Comparison of ENCODE assay signal across 17 cellular contexts in genomic region chr13:107031691-107032090, GRCh38.
DNase-seq lines count a peak whose midpoint lies in the region; ATAC-seq and TF ChIP-seq lines count a peak whose summit lies in the region.
"Had no signal": no experiment of that assay in that cellular context is flagged by ENCODE, and none has a peak within 500 bp of the region (broad histone marks: within the 10 kb centered on the region; RNA-seq: fewer than 3 reads in every experiment).

No MANE protein-coding gene starts in this region.

- no peaks in the 10 kb centered on the region for H3F3A ChIP-seq in GM23338 (replicated peaks; ENCODE audit: low read depth)

- no peak for ATAC-seq in GM23338
- no peak for ATAC-seq in GM18909 (IDR thresholded peaks at IDR 0.05; ENCODE audit: poor library complexity, unreplicated experiment)
- no peak for ATAC-seq in left colon
- ATAC-seq: CD8-positive, alpha-beta T cell had no signal

- DNase-seq in GM23338 (ENCODE audit: low spot score) (no peak), ascending aorta (ENCODE audit: low spot score in 2 of 2) (no peak), lung microvascular endothelial cell (ENCODE audit: low read depth in 2 of 2) (peak; percentile 28 to 84), caudate nucleus (lab: John Stamatoyannopoulos, UW) (no peak), left colon (no peak)
- DNase-seq: Caco-2; CD4-positive, CD25-positive, alpha-beta regulatory T cell; CD8-positive, alpha-beta T cell; DMS153; DND-41; H9; HFFc6 had no signal

- H3K4me3 ChIP-seq in GM23338, result no peak overlapping the region
- H3K4me3 ChIP-seq in ascending aorta, result no peak overlapping the region
- H3K4me3 ChIP-seq: BLaER1 had no signal

- no peaks in the 10 kb centered on the region for H3K9me3 ChIP-seq in ascending aorta
- H3K9me3 ChIP-seq: Caco-2 had no signal

- H3K36me3 Mint-ChIP-seq in GM23338 (ENCODE audit: low read depth), result no peaks in the 10 kb centered on the region
- H3K36me3 Mint-ChIP-seq: CD4-positive, CD25-positive, alpha-beta regulatory T cell; CD8-positive, alpha-beta T cell had no signal

- no peaks in the 10 kb centered on the region for H3K27me3 ChIP-seq in GM23338 (ENCODE audit: insufficient read depth)
- H3K27me3 ChIP-seq in ascending aorta, result no peaks in the 10 kb centered on the region
- H3K27me3 ChIP-seq: BLaER1 had no signal

- peaks cover 2% of the 10 kb centered on the region for H3K27me3 Mint-ChIP-seq in GM23338 (ENCODE audit: insufficient read depth, low read depth, poor library complexity)
- H3K27me3 Mint-ChIP-seq: B cell; CD4-positive, CD25-positive, alpha-beta regulatory T cell had no signal

- H3K4me1 ChIP-seq in GM23338 (ENCODE audit: insufficient read depth) (peaks cover 4% of the 10 kb centered on the region; the same call in 1 of the 2 replicates), ascending aorta (peaks cover 0 to 13% of the 10 kb centered on the region in 2 donors)
- H3K4me1 ChIP-seq: BLaER1, Caco-2 had no signal

- H3K9me2 ChIP-seq in GM23338 (ENCODE audit: insufficient read depth), result peaks cover 3% of the 10 kb centered on the region; the same call in 1 of the 2 replicates

- peak overlapping the region; percentile 45; the same call in 1 of the 2 replicates for H3K27ac Mint-ChIP-seq in GM23338
- H3K27ac Mint-ChIP-seq: B cell; CD4-positive, CD25-positive, alpha-beta regulatory T cell; CD8-positive, alpha-beta T cell; H9; HFFc6 had no signal

- H3K4me3 Mint-ChIP-seq in GM23338, result no peak overlapping the region
- H3K4me3 Mint-ChIP-seq: B cell; CD4-positive, CD25-positive, alpha-beta regulatory T cell; CD8-positive, alpha-beta T cell; H9; HFFc6 had no signal

- no peak overlapping the region; the same call in 1 of the 2 replicates for H2AFZ ChIP-seq in GM23338

- H4K20me1 ChIP-seq in GM23338 (replicated peaks; ENCODE audit: insufficient read depth), result no peaks in the 10 kb centered on the region
- H4K20me1 ChIP-seq: BLaER1 had no signal

- peaks cover 15% of the 10 kb centered on the region; the same call in 2 of the 3 replicates for H3K4me1 Mint-ChIP-seq in GM23338
- H3K4me1 Mint-ChIP-seq: B cell; CD4-positive, CD25-positive, alpha-beta regulatory T cell had no signal

- no peaks in the 10 kb centered on the region for H3K79me2 ChIP-seq in GM23338 (replicated peaks; ENCODE audit: insufficient read depth)

- TF ChIP-seq CTCF in GM23338 (conservative IDR thresholded peaks at IDR 0.05; ENCODE audit: low read depth in 2 of 2) (no peak), ascending aorta (IDR thresholded peaks at IDR 0.05) (no peak)

- intact Hi-C loops in ascending aorta (cut with DNase I) (loop anchor here (10.0 kb wide), 1 partner anchor 547 kb away; no protein-coding TSS in a partner anchor), left colon (cut with DNase I, micrococcal nuclease) (no loop called here)

- H3K9me3 Mint-ChIP-seq in GM23338, result no peaks in the 10 kb centered on the region; the same call in 2 of the 3 replicates
- H3K9me3 Mint-ChIP-seq: H9 had no signal

- no peak overlapping the region for H3K4me2 ChIP-seq in GM23338
- H3K4me2 ChIP-seq: BLaER1 had no signal

- H3K27ac ChIP-seq in GM23338 (ENCODE audit: low read depth), result no peak overlapping the region
- peak overlapping the region; percentile 6 to 27 for H3K27ac ChIP-seq in ascending aorta
- no peak overlapping the region for H3K27ac ChIP-seq in caudate nucleus (ENCODE audit: low read depth, low read length)
- H3K27ac ChIP-seq: 22Rv1, BLaER1, C4-2B had no signal

- H3K36me3 ChIP-seq in GM23338 (ENCODE audit: insufficient read depth) (no peaks in the 10 kb centered on the region), ascending aorta (no peaks in the 10 kb centered on the region)

TF ChIP-seq in GM23338, 12 proteins besides CTCF, POLR2A, EP300 and RAD21 (continues in another document):
- no peak for TF ChIP-seq POLR2AphosphoS5 (IDR thresholded peaks at IDR 0.05; ENCODE audit: low read depth)
- TF ChIP-seq, protein P1, sequence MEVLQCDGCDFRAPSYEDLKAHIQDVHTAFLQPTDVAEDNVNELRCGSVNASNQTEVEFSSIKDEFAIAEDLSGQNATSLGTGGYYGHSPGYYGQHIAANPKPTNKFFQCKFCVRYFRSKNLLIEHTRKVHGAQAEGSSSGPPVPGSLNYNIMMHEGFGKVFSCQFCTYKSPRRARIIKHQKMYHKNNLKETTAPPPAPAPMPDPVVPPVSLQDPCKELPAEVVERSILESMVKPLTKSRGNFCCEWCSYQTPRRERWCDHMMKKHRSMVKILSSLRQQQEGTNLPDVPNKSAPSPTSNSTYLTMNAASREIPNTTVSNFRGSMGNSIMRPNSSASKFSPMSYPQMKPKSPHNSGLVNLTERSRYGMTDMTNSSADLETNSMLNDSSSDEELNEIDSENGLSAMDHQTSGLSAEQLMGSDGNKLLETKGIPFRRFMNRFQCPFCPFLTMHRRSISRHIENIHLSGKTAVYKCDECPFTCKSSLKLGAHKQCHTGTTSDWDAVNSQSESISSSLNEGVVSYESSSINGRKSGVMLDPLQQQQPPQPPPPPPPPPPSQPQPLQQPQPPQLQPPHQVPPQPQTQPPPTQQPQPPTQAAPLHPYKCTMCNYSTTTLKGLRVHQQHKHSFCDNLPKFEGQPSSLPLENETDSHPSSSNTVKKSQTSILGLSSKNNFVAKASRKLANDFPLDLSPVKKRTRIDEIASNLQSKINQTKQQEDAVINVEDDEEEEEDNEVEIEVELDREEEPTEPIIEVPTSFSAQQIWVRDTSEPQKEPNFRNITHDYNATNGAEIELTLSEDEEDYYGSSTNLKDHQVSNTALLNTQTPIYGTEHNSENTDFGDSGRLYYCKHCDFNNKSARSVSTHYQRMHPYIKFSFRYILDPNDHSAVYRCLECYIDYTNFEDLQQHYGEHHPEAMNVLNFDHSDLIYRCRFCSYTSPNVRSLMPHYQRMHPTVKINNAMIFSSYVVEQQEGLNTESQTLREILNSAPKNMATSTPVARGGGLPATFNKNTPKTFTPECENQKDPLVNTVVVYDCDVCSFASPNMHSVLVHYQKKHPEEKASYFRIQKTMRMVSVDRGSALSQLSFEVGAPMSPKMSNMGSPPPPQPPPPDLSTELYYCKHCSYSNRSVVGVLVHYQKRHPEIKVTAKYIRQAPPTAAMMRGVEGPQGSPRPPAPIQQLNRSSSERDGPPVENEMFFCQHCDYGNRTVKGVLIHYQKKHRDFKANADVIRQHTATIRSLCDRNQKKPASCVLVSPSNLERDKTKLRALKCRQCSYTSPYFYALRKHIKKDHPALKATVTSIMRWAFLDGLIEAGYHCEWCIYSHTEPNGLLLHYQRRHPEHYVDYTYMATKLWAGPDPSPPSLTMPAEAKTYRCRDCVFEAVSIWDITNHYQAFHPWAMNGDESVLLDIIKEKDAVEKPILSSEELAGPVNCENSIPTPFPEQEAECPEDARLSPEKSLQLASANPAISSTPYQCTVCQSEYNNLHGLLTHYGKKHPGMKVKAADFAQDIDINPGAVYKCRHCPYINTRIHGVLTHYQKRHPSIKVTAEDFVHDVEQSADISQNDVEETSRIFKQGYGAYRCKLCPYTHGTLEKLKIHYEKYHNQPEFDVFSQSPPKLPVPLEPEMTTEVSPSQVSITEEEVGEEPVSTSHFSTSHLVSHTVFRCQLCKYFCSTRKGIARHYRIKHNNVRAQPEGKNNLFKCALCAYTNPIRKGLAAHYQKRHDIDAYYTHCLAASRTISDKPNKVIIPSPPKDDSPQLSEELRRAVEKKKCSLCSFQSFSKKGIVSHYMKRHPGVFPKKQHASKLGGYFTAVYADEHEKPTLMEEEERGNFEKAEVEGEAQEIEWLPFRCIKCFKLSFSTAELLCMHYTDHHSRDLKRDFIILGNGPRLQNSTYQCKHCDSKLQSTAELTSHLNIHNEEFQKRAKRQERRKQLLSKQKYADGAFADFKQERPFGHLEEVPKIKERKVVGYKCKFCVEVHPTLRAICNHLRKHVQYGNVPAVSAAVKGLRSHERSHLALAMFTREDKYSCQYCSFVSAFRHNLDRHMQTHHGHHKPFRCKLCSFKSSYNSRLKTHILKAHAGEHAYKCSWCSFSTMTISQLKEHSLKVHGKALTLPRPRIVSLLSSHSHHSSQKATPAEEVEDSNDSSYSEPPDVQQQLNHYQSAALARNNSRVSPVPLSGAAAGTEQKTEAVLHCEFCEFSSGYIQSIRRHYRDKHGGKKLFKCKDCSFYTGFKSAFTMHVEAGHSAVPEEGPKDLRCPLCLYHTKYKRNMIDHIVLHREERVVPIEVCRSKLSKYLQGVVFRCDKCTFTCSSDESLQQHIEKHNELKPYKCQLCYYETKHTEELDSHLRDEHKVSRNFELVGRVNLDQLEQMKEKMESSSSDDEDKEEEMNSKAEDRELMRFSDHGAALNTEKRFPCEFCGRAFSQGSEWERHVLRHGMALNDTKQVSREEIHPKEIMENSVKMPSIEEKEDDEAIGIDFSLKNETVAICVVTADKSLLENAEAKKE (CRISPR knock-in tag; IDR thresholded peaks at IDR 0.05), result no peak
- TF ChIP-seq EZH2 (IDR thresholded peaks at IDR 0.05; ENCODE audit: low read depth, unreplicated experiment), result no peak
- no peak for TF ChIP-seq EZH2phosphoT487 (IDR thresholded peaks at IDR 0.05; ENCODE audit: unreplicated experiment)
- TF ChIP-seq ZNF331 (CRISPR knock-in tag; IDR thresholded peaks at IDR 0.05; ENCODE audit: low read depth), result no peak
- no peak for TF ChIP-seq JUNB (IDR thresholded peaks at IDR 0.05; ENCODE audit: unreplicated experiment)
- TF ChIP-seq ETS1 (IDR thresholded peaks at IDR 0.05), result no peak
- TF ChIP-seq CREB1 (CRISPR knock-in tag; IDR thresholded peaks at IDR 0.05; ENCODE audit: low read depth), result no peak

Comparison
In these comparisons a context has a peak if more than half of its experiments do, and no peak if none do; other contexts are left out.
1. DNase-seq: peak in lung microvascular endothelial cell (2 of 2); none in GM23338 (single experiment), ascending aorta (0 of 2), caudate nucleus (0 of 61) and left colon (0 of 2).
2. H3K27ac ChIP-seq: peak in ascending aorta (2 of 2); none in GM23338 (single experiment) and caudate nucleus (single experiment).